ENCODE assay signal across 11 cellular contexts in genomic region chr2:18213986-18214385, GRCh38.
"Had no signal": no experiment of that assay in that cellular context is flagged by ENCODE, and none has a peak within 500 bp of the region (broad histone marks: within the 10 kb centered on the region; RNA-seq: fewer than 3 reads in every experiment).

No MANE protein-coding gene starts in this region.

- H3K4me1 Mint-ChIP-seq: GM23338, H9 had no signal

- H3K9ac ChIP-seq: GM23248 had no signal

- H3K4me2 ChIP-seq: GM23338 had no signal

- H3K27ac ChIP-seq: GM23248 had no signal

- H3K36me3 ChIP-seq: HAP-1 had no signal

- H3K4me3 Mint-ChIP-seq: GM23338, H9, HFFc6 had no signal

- DNase-seq: GM23248, GOT3, H7, H9, HCEC 1CT, HFFc6 had no signal

- H3K9me3 Mint-ChIP-seq: GM23338, H9, HFFc6 had no signal

- H3K27ac Mint-ChIP-seq: GM23338, H9, HFFc6 had no signal

- ATAC-seq: GM23338, HCT116 had no signal

- H2AFZ ChIP-seq: GM23248, GM23338 had no signal

- H3K9me3 ChIP-seq: HAP-1 had no signal

- FAIRE-seq: H1, H54 had no signal

- H3K4me3 ChIP-seq: GM23248, GM23338, HAP-1 had no signal
